ENCODE assay signal across 8 cellular contexts in genomic region chr16:70529051-70529777, GRCh38. TPM values are rescaled to one million over a fixed set of nuclear protein-coding genes. Genes with fewer than 3 reads are reported as not detected.
A peak's percentile ranks its signal among the peaks of the same experiment; 100 is the strongest.
DNase-seq lines count a peak whose midpoint lies in the region; ATAC-seq and TF ChIP-seq lines count a peak whose summit lies in the region.

No MANE protein-coding gene starts in this region.

- no peaks in the 10 kb centered on the region for H3K9me3 ChIP-seq in left lung

- peaks cover 77% of the 10 kb centered on the region for H3K36me3 Mint-ChIP-seq in activated CD4-positive, alpha-beta T cell treated with anti-CD3 and anti-CD28 coated beads for 36 hours (ENCODE audit: low read depth)

- TF ChIP-seq CTCF in astrocyte of the spinal cord (IDR thresholded peaks at IDR 0.05; ENCODE audit: low read depth, low read length) (peak; percentile 49), left lung (IDR thresholded peaks at IDR 0.05) (peak; percentile 21 to 37)

- H3K4me3 Mint-ChIP-seq in activated CD4-positive, alpha-beta T cell treated with anti-CD3 and anti-CD28 coated beads for 36 hours, result peak overlapping the region; percentile 41

- CTCF ChIA-PET in activated CD4-positive, alpha-beta T cell treated with anti-CD3 and anti-CD28 coated beads for 36 hours (lab: Charles Lee), result interaction anchor here (0.9 kb wide), 2 partner anchors 126 to 241 kb away, joined by 3 read pairs; no protein-coding TSS in a partner anchor

- peak; percentile 42 for ATAC-seq in activated CD4-positive, alpha-beta T cell treated with anti-CD3 and anti-CD28 coated beads for 36 hours
- ATAC-seq in left lung, result peak; percentile 57
- ATAC-seq in GM21786 (IDR thresholded peaks at IDR 0.05; ENCODE audit: unreplicated experiment), result no peak
- ATAC-seq in HG03571 (IDR thresholded peaks at IDR 0.05; ENCODE audit: unreplicated experiment), result no peak

- in situ Hi-C loops in astrocyte of the spinal cord (cut with HindIII; ENCODE audit: low sequenced_read_pairs), result no loop called here

- DNase-seq in activated CD4-positive, alpha-beta T cell treated with anti-CD3 and anti-CD28 coated beads for 36 hours, result no peak
- DNase-seq in activated CD4-positive, alpha-beta T cell treated with anti-CD3 and anti-CD28 coated beads for 48 hours, result no peak
- DNase-seq in MV-4-11 (lab: John Stamatoyannopoulos, UW) (peak; percentile 4), astrocyte of the spinal cord (ENCODE audit: low read depth, low spot score) (peak; percentile 70), left lung (no peak)
- DNase-seq in effector CD4-positive, alpha-beta T cell, result no peak

- no peaks in the 10 kb centered on the region for H3K9me3 Mint-ChIP-seq in activated CD4-positive, alpha-beta T cell treated with anti-CD3 and anti-CD28 coated beads for 36 hours (ENCODE audit: low read depth)

- no peaks in the 10 kb centered on the region for H3K27me3 Mint-ChIP-seq in activated CD4-positive, alpha-beta T cell treated with anti-CD3 and anti-CD28 coated beads for 36 hours

- H3K4me3 ChIP-seq in astrocyte of the spinal cord (ENCODE audit: low read depth, low read length), result no peak overlapping the region
- no peak overlapping the region for H3K4me3 ChIP-seq in left lung

- H3K27ac ChIP-seq in left lung, result no peak overlapping the region

- peak overlapping the region; percentile 74 for H3K27ac Mint-ChIP-seq in activated CD4-positive, alpha-beta T cell treated with anti-CD3 and anti-CD28 coated beads for 36 hours

- POLR2A ChIA-PET in activated CD4-positive, alpha-beta T cell treated with anti-CD3 and anti-CD28 coated beads for 36 hours (lab: Charles Lee), result interaction anchor here (0.7 kb wide), 1 partner anchor 178 kb away, joined by 3 read pairs; no protein-coding TSS in a partner anchor

- H3K4me1 ChIP-seq in left lung, result peaks cover 12 to 52% of the 10 kb centered on the region in 2 donors

- peaks cover 51% of the 10 kb centered on the region for H3K4me1 Mint-ChIP-seq in activated CD4-positive, alpha-beta T cell treated with anti-CD3 and anti-CD28 coated beads for 36 hours

- H3K36me3 ChIP-seq in left lung, result peaks cover 0 to 83% of the 10 kb centered on the region in 2 donors

- H3K27me3 ChIP-seq in left lung, result no peaks in the 10 kb centered on the region

- intact Hi-C loops in activated CD4-positive, alpha-beta T cell treated with anti-CD3 and anti-CD28 coated beads for 36 hours (cut with DNase I, micrococcal nuclease), result loop anchor here (1.0 to 10.0 kb wide), 5 partner anchors 43 to 1104 kb away; partner anchors contain the start of genes CMTR2 (in 1 of the 2), CYB5B (in 1 of the 2) and EXOSC6 (in 1 of the 2)
- intact Hi-C loops in left lung (cut with DNase I), result loop anchor here in 1 of 2 donors (5.0 kb wide), 1 partner anchor 123 kb away; no protein-coding TSS in a partner anchor

RNA-seq across cellular contexts. Expression of gene SF3B3, which starts 5.6 kb away (rescaled TPM):
- 100 to 1,000 TPM; 533 to 545 TPM for total RNA-seq in activated CD4-positive, alpha-beta T cell treated with anti-CD3 and anti-CD28 coated beads for 36 hours
- 100 to 1,000 TPM; 210 to 255 TPM for total RNA-seq in left lung

RNA-seq across cellular contexts. Expression of gene COG4, which starts 5.9 kb away (rescaled TPM):
- total RNA-seq in activated CD4-positive, alpha-beta T cell treated with anti-CD3 and anti-CD28 coated beads for 36 hours, result 10 to 100 TPM; 33.5 to 37.6 TPM
- 10 to 100 TPM; 58.5 to 66.7 TPM for total RNA-seq in left lung

Comparison
In these comparisons a context has a peak if more than half of its experiments do, and no peak if none do; other contexts are left out.
1. ATAC-seq: peak in activated CD4-positive, alpha-beta T cell treated with anti-CD3 and anti-CD28 coated beads for 36 hours (single experiment) and left lung (single experiment); none in GM21786 (single experiment) and HG03571 (single experiment).
2. DNase-seq: peak in MV-4-11 (single experiment) and astrocyte of the spinal cord (single experiment); none in activated CD4-positive, alpha-beta T cell treated with anti-CD3 and anti-CD28 coated beads for 36 hours (single experiment), activated CD4-positive, alpha-beta T cell treated with anti-CD3 and anti-CD28 coated beads for 48 hours (single experiment), left lung (0 of 2) and effector CD4-positive, alpha-beta T cell (single experiment).